In genomic region chr17:50989149-50989548, GRCh38 we compare ENCODE assay signal across 2 cellular contexts.
TF ChIP-seq lines count a peak whose summit lies in the region.

No MANE protein-coding gene starts in this region.

TF ChIP-seq in HEK293, 187 proteins besides CTCF, POLR2A, EP300 and RAD21 (continued from another document):
- TF ChIP-seq PRDM10 (tag by site-specific recombination; IDR thresholded peaks at IDR 0.05) (peak; percentile 84), OVOL3 (tag by site-specific recombination; IDR thresholded peaks at IDR 0.05) (no peak), ZNF202 (tag by site-specific recombination; IDR thresholded peaks at IDR 0.05; ENCODE audit: borderline replicate concordance) (no peak)

TF ChIP-seq in K562, 482 proteins besides CTCF, POLR2A, EP300 and RAD21 (continued from another document):
- TF ChIP-seq ZNF217 (CRISPR knock-in tag; IDR thresholded peaks at IDR 0.05) (no peak), ZC3H11A (IDR thresholded peaks at IDR 0.05; ENCODE audit: low read depth, low read length) (no peak), ERF (CRISPR knock-in tag; IDR thresholded peaks at IDR 0.05) (no peak)
